24 cellular contexts compared by ENCODE assay signal in the genomic region with DNA sequence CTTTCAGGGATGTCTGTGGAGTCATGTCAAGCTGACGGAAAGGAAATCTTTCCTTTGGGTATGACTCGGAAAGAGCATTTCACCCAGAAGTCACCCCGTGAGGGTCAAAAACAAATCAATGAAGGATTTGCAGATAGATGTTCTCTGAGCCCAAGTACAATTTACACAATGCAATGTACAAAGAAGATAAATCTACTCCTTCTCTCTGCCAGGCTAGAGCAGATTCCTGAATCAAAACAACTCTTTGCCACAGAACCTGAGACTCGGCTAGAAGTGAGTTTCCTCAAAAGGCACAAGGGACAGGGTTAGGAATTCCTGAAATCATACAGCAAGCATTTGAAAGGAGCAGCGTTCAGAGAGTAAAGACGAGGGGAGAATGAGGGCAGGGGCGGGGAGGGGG. TPM values are rescaled to one million over a fixed set of nuclear protein-coding genes. Genes with fewer than 3 reads are reported as not detected.
"Had no signal": no experiment of that assay in that cellular context is flagged by ENCODE, and none has a peak within 500 bp of the region (broad histone marks: within the 10 kb centered on the region; RNA-seq: fewer than 3 reads in every experiment).

No MANE protein-coding gene starts in this region.

- H3K27me3 ChIP-seq: thyroid gland had no signal

- H3K79me2 ChIP-seq: hepatocyte had no signal

- H3K4me1 Mint-ChIP-seq: stimulated activated effector memory CD8-positive, alpha-beta T cell treated with anti-CD3 and anti-CD28 coated beads, Interleukin-12 subunit alpha, Interleukin-12 subunit beta, amount 100 ng/mL, for 72 hours had no signal

- H3K9me3 ChIP-seq: neutrophil, suprapubic skin, thyroid gland had no signal

- H3K36me3 Mint-ChIP-seq: naive B cell; stimulated activated effector memory CD8-positive, alpha-beta T cell treated with anti-CD3 and anti-CD28 coated beads, Interleukin-12 subunit alpha, Interleukin-12 subunit beta, amount 100 ng/mL, for 72 hours; type B pancreatic cell had no signal

- H3K4me2 ChIP-seq: hepatocyte had no signal

- DNase-seq: effector CD4-positive, alpha-beta T cell; foreskin melanocyte; kidney; left cardiac atrium; left ventricle myocardium superior; mesenchymal stem cell; midbrain; naive B cell; posterior cingulate gyrus; right cardiac atrium; stimulated activated CD4-positive, alpha-beta T cell treated with anti-CD3 and anti-CD28 coated beads, Interleukin-4, amount 100 ng/mL, for 1 hour; stimulated activated CD8-positive, alpha-beta memory T cell treated with anti-CD3 and anti-CD28 coated beads, Interleukin-4, amount 100 ng/mL, for 48 hours; stimulated activated naive CD8-positive, alpha-beta T cell treated with anti-CD3 and anti-CD28 coated beads, Interleukin-15, Interleukin-2, amounts not matched to agents 100 U/mL and 50 U/mL, for 24 hours; thyroid gland had no signal

- H2AFZ ChIP-seq: hepatocyte had no signal

- H3K4me3 Mint-ChIP-seq: dendritic cell treated with granulocyte-macrophage colony-stimulating factor and Interleukin-4, amounts not matched to agents 40 ng/mL and 50 ng/mL, for 4 days; naive B cell; stimulated activated effector memory CD8-positive, alpha-beta T cell treated with anti-CD3 and anti-CD28 coated beads, Interleukin-12 subunit alpha, Interleukin-12 subunit beta, amount 100 ng/mL, for 72 hours; type B pancreatic cell had no signal

- H3K4me1 ChIP-seq: suprapubic skin, thyroid gland had no signal

- FAIRE-seq: kidney, urothelium cell line had no signal

- ATAC-seq: left cardiac atrium; left ventricle myocardium superior; right cardiac atrium; stimulated activated effector memory CD8-positive, alpha-beta T cell treated with anti-CD3 and anti-CD28 coated beads, Interleukin-12 subunit alpha, Interleukin-12 subunit beta, amount 100 ng/mL, for 72 hours; stimulated activated naive CD8-positive, alpha-beta T cell treated with anti-CD3 and anti-CD28 coated beads, Interleukin-15, Interleukin-2, amounts not matched to agents 100 U/mL and 50 U/mL, for 24 hours had no signal

- H3K27ac Mint-ChIP-seq: dendritic cell treated with granulocyte-macrophage colony-stimulating factor and Interleukin-4, amounts not matched to agents 40 ng/mL and 50 ng/mL, for 4 days; naive B cell; nephron; stimulated activated effector memory CD8-positive, alpha-beta T cell treated with anti-CD3 and anti-CD28 coated beads, Interleukin-12 subunit alpha, Interleukin-12 subunit beta, amount 100 ng/mL, for 72 hours; type B pancreatic cell had no signal

- H3K27ac ChIP-seq: hepatocyte, neutrophil, suprapubic skin, thyroid gland had no signal

- H3K36me3 ChIP-seq: neutrophil, suprapubic skin, thyroid gland had no signal

- H3K4me3 ChIP-seq: hepatocyte, lung, suprapubic skin, thyroid gland had no signal

RNA-seq across cellular contexts. Expression of gene CALN1, which starts 34.0 kb away (rescaled TPM):
- total RNA-seq: kidney, left cardiac atrium, left ventricle myocardium superior, osteoblast, right cardiac atrium had no signal
- polyA plus RNA-seq: right cardiac atrium had no signal
